8 cellular contexts compared by ENCODE assay signal in the genomic region with DNA sequence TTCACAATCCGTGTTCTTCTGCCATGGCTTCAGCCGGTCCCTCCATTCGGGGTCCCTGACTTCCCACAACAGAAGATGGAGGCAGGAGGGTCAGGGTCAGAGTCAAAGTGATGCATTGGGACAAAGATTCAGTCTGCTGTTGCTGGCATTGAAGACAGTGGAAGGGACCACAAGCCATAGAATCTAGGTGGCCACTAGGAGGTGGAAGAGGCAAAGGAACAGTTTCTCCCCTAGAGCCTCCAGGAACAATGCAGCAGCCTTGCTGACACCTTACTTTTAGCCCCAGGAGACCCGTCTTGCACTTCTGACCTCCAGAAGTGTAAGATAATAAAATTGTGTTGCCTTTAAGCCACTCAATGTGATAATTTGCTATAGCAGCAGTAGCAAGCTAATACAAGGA. TPM values are rescaled to one million over a fixed set of nuclear protein-coding genes. Genes with fewer than 3 reads are reported as not detected.
DNase-seq lines count a peak whose midpoint lies in the region; ATAC-seq and TF ChIP-seq lines count a peak whose summit lies in the region.

No MANE protein-coding gene starts in this region.

- peaks cover 6% of the 10 kb centered on the region; the same call in 1 of the 2 replicates for H3K9me3 ChIP-seq in Caco-2
- H3K9me3 ChIP-seq in OCI-LY1 (ENCODE audit: low read length): no peaks in the 10 kb centered on the region
- H3K9me3 ChIP-seq in sigmoid colon: no peaks in the 10 kb centered on the region
- H3K9me3 ChIP-seq in suprapubic skin: no peaks in the 10 kb centered on the region

- 82 to 90% methylated on average over 4 of the region's 4 CpGs for WGBS in sigmoid colon, 2 donors
- 91% methylated on average over 4 of the region's 4 CpGs for WGBS in suprapubic skin

- H4K20me1 ChIP-seq in OCI-LY1 (ENCODE audit: insufficient read depth, low read length): no peaks in the 10 kb centered on the region

- no peaks in the 10 kb centered on the region for H3K9me2 ChIP-seq in OCI-LY1 (ENCODE audit: low read depth, low read length)

- H3K27ac Mint-ChIP-seq in Caco-2 (ENCODE audit: unreplicated experiment) (no peak overlapping the region), HFFc6 (no peak overlapping the region)
- H3K27ac Mint-ChIP-seq in stimulated activated naive B cell treated with anti-CD40 and anti-IgM and Interleukin-4, amounts not matched to agents 10 μg/mL and 1 μg/mL and 100 μg/mL, for 72 hours: no peak overlapping the region

- H3K4me1 Mint-ChIP-seq in Caco-2 (ENCODE audit: low read depth, unreplicated experiment) (peaks cover 19% of the 10 kb centered on the region), HFFc6 (ENCODE audit: low read depth) (peaks cover 16% of the 10 kb centered on the region)
- H3K4me1 Mint-ChIP-seq in stimulated activated naive B cell treated with anti-CD40 and anti-IgM and Interleukin-4, amounts not matched to agents 10 μg/mL and 1 μg/mL and 100 μg/mL, for 72 hours: peaks cover 8 to 17% of the 10 kb centered on the region in 2 donors

- no peaks in the 10 kb centered on the region for H3K79me2 ChIP-seq in OCI-LY1 (ENCODE audit: insufficient read depth, low read length)

- no peaks in the 10 kb centered on the region for H3F3A ChIP-seq in OCI-LY1 (ENCODE audit: insufficient read depth, low read length)

- H3K36me3 Mint-ChIP-seq in Caco-2 (ENCODE audit: insufficient read depth, unreplicated experiment): no peaks in the 10 kb centered on the region
- H3K36me3 Mint-ChIP-seq in HFFc6 (ENCODE audit: low read depth): no peaks in the 10 kb centered on the region
- peaks cover 6 to 10% of the 10 kb centered on the region in 2 donors for H3K36me3 Mint-ChIP-seq in stimulated activated naive B cell treated with anti-CD40 and anti-IgM and Interleukin-4, amounts not matched to agents 10 μg/mL and 1 μg/mL and 100 μg/mL, for 72 hours

- peak; percentile 38 to 42 for TF ChIP-seq CTCF in Caco-2 (IDR thresholded peaks at IDR 0.05; ENCODE audit: insufficient read depth in 1 of 2, low read depth in 1 of 2, low read length in 1 of 2, severe bottlenecking in 1 of 2, unreplicated experiment in 1 of 2)
- peak; percentile 75 for TF ChIP-seq CTCF in HFFc6 (IDR thresholded peaks at IDR 0.05)
- TF ChIP-seq CTCF in OCI-LY1 (IDR thresholded peaks at IDR 0.05; ENCODE audit: low read length): peak; percentile 45
- no peak for TF ChIP-seq CTCF in sigmoid colon (IDR thresholded peaks at IDR 0.05)
- TF ChIP-seq CTCF in suprapubic skin (IDR thresholded peaks at IDR 0.05): no peak

- DNase-seq in Caco-2: peak in 1 of 2 experiments; percentile 50
- DNase-seq in HFFc6: peak; percentile 23
- no peak for DNase-seq in stimulated activated naive B cell treated with anti-CD40 and anti-IgM and Interleukin-4, amounts not matched to agents 10 μg/mL and 1 μg/mL and 100 μg/mL, for 72 hours
- no peak for DNase-seq in sigmoid colon
- DNase-seq in suprapubic skin (ENCODE audit: low spot score in 2 of 2): no peak
- DNase-seq in DMS79 (lab: John Stamatoyannopoulos, UW): no peak

- H3K27me3 Mint-ChIP-seq in Caco-2 (ENCODE audit: insufficient read depth, unreplicated experiment): no peaks in the 10 kb centered on the region
- peaks cover 4% of the 10 kb centered on the region for H3K27me3 Mint-ChIP-seq in HFFc6 (ENCODE audit: insufficient read depth)
- no peaks in the 10 kb centered on the region for H3K27me3 Mint-ChIP-seq in stimulated activated naive B cell treated with anti-CD40 and anti-IgM and Interleukin-4, amounts not matched to agents 10 μg/mL and 1 μg/mL and 100 μg/mL, for 72 hours

- H3K9ac ChIP-seq in OCI-LY1 (ENCODE audit: low read length): no peak overlapping the region

- peak; percentile 35 for ATAC-seq in esophagus mucosa
- no peak for ATAC-seq in stimulated activated naive B cell treated with anti-CD40 and anti-IgM and Interleukin-4, amounts not matched to agents 10 μg/mL and 1 μg/mL and 100 μg/mL, for 72 hours (replicated peaks)

- CTCF ChIA-PET in Caco-2 (lab: Charles Lee): no interaction called here

- peaks cover 19% of the 10 kb centered on the region for H3K9me3 Mint-ChIP-seq in Caco-2 (ENCODE audit: unreplicated experiment)
- H3K9me3 Mint-ChIP-seq in HFFc6: no peaks in the 10 kb centered on the region
- H3K9me3 Mint-ChIP-seq in stimulated activated naive B cell treated with anti-CD40 and anti-IgM and Interleukin-4, amounts not matched to agents 10 μg/mL and 1 μg/mL and 100 μg/mL, for 72 hours: peaks cover 0 to 2% of the 10 kb centered on the region in 2 donors

- POLR2A ChIA-PET in Caco-2 (lab: Charles Lee): no interaction called here

- H3K36me3 ChIP-seq in Caco-2 (ENCODE audit: control insufficient read depth, insufficient read depth, low read length) (no peaks in the 10 kb centered on the region), OCI-LY1 (ENCODE audit: insufficient read depth, low read length) (no peaks in the 10 kb centered on the region; the same call in 1 of the 2 replicates), sigmoid colon (no peaks in the 10 kb centered on the region), suprapubic skin (no peaks in the 10 kb centered on the region)

- H3K27me3 ChIP-seq in Caco-2 (replicated peaks; ENCODE audit: control insufficient read depth, insufficient read depth, low read length) (no peaks in the 10 kb centered on the region), OCI-LY1 (ENCODE audit: insufficient read depth, low read length) (no peaks in the 10 kb centered on the region), sigmoid colon (no peaks in the 10 kb centered on the region), suprapubic skin (no peaks in the 10 kb centered on the region)

- BruUV-seq in Caco-2 (replicated peaks; lab: Mats Ljungman, UMichigan): no TSS peak

- TF ChIP-seq EP300 in sigmoid colon (IDR thresholded peaks at IDR 0.05) (no peak), suprapubic skin (IDR thresholded peaks at IDR 0.05) (no peak)

- no peak overlapping the region for H3K4me3 Mint-ChIP-seq in Caco-2 (ENCODE audit: unreplicated experiment)
- H3K4me3 Mint-ChIP-seq in HFFc6: no peak overlapping the region
- H3K4me3 Mint-ChIP-seq in stimulated activated naive B cell treated with anti-CD40 and anti-IgM and Interleukin-4, amounts not matched to agents 10 μg/mL and 1 μg/mL and 100 μg/mL, for 72 hours: no peak overlapping the region

- peaks cover 36% of the 10 kb centered on the region for H3K4me1 ChIP-seq in Caco-2
- peaks cover 15% of the 10 kb centered on the region for H3K4me1 ChIP-seq in OCI-LY1 (ENCODE audit: insufficient read depth, low read length, severe bottlenecking)
- H3K4me1 ChIP-seq in sigmoid colon: no peaks in the 10 kb centered on the region
- H3K4me1 ChIP-seq in suprapubic skin: peaks cover 9% of the 10 kb centered on the region

- TF ChIP-seq POLR2A in sigmoid colon (IDR thresholded peaks at IDR 0.05) (no peak), suprapubic skin (IDR thresholded peaks at IDR 0.05) (no peak)

- intact Hi-C loops in Caco-2 (cut with micrococcal nuclease; ENCODE audit: unreplicated experiment) (loop anchor here (5.0 kb wide), 1 partner anchor 44 kb away; no protein-coding TSS in a partner anchor), sigmoid colon (cut with DNase I) (no loop called here)

- no peak overlapping the region for H3K27ac ChIP-seq in OCI-LY1 (ENCODE audit: low read depth, low read length, poor library complexity, severe bottlenecking)
- no peak overlapping the region for H3K27ac ChIP-seq in sigmoid colon
- no peak overlapping the region for H3K27ac ChIP-seq in suprapubic skin

- H3K4me2 ChIP-seq in OCI-LY1 (ENCODE audit: low read length): no peak overlapping the region

- H3K4me3 ChIP-seq in Caco-2 (ENCODE audit: low read depth, low read length): no peak overlapping the region
- no peak overlapping the region for H3K4me3 ChIP-seq in OCI-LY1 (ENCODE audit: low read depth, low read length, poor library complexity, severe bottlenecking)
- H3K4me3 ChIP-seq in sigmoid colon: no peak overlapping the region
- no peak overlapping the region for H3K4me3 ChIP-seq in suprapubic skin

- no peak overlapping the region for H2AFZ ChIP-seq in OCI-LY1 (ENCODE audit: low read length)

RNA-seq across cellular contexts. Expression of a gene that starts 55.9 kb away (rescaled TPM):
- total RNA-seq in Caco-2 (2022) (40.4 and 47.5 TPM in 2 replicates), esophagus mucosa (22.6 TPM), sigmoid colon (10 to 100 TPM; 27.5 to 46.2 (median 41.7) TPM), suprapubic skin (10 to 100 TPM; 31.5 to 78.8 (median 37.2) TPM)
- 10 to 100 TPM; 16.1 to 23.4 (median 20.7) TPM for total RNA-seq in HFFc6 (2021; fragmentation: NEBNext Ultra II Directional; extraction: Animal tissue kit (Norgen Biotek cat#: 25700))
- 10 to 100 TPM in 1 of 3 donors, 1 to 10 TPM in 2; 6.6 to 22.1 (median 6.9) TPM for polyA plus RNA-seq in sigmoid colon

RNA-seq across cellular contexts. Expression of a gene that starts 56.6 kb away (rescaled TPM):
- 349 and 356 TPM in 2 replicates for total RNA-seq in Caco-2 (2022)
- 100 to 1,000 TPM; 179 to 220 (median 215) TPM for total RNA-seq in HFFc6 (2021; fragmentation: NEBNext Ultra II Directional; extraction: Animal tissue kit (Norgen Biotek cat#: 25700))
- 162 TPM for total RNA-seq in esophagus mucosa
- 100 to 1,000 TPM; 123 to 229 (median 129) TPM for total RNA-seq in sigmoid colon
- polyA plus RNA-seq in sigmoid colon: 100 to 1,000 TPM in 2 of 3 donors, 10 to 100 TPM in 1; 87.9 to 187 (median 107) TPM
- 100 to 1,000 TPM; 170 to 253 (median 186) TPM for total RNA-seq in suprapubic skin

Comparison
In these comparisons a context has a peak if more than half of its experiments do, and no peak if none do; other contexts are left out.
1. CTCF ChIP-seq: peak in Caco-2 (2 of 2), HFFc6 (single experiment) and OCI-LY1 (single experiment); none in sigmoid colon (0 of 4) and suprapubic skin (0 of 2).